16 cellular contexts compared by ENCODE assay signal in the genomic region with DNA sequence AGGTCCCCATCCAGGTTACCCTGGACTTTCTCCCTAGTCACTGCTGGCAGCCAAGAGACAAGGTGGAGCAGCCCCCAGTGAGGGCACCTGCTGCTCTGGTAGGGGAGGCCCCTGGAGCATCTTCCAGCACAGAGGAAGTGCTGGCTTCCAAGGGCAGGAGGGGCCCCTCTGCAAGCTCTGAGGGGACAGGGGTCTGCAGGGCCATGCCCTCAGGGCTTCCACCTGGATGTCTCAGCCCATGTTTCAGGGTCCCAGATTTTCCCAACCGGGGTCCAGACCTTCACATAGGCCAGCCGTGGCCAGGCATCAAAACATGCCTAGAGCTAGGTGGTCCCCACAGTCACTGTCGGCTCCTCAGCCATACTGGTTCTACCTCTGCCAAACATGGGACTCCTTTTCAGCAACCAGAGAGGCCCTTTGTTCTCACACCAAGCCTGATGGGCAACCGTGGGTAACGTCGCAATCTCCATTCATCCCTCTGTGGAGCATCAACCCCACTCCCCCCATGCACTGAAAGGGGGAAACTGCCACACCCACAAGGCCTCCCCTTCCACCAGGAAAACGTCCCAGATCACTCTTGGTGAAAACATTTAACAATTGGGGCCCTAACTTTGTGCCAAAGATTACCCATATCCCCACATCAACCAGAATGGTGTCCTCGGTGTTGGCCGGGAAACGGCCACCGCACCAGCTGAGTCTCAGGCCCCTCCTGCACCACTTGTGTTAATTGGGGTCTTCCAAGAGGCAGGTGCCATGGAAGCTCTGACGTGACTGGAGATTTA. TPM values are rescaled to one million over a fixed set of nuclear protein-coding genes. Genes with fewer than 3 reads are reported as not detected.
A peak's percentile ranks its signal among the peaks of the same experiment; 100 is the strongest.
DNase-seq lines count a peak whose midpoint lies in the region; ATAC-seq, FAIRE-seq and TF ChIP-seq lines count a peak whose summit lies in the region.
"Had no signal": no experiment of that assay in that cellular context is flagged by ENCODE, and none has a peak within 500 bp of the region (broad histone marks: within the 10 kb centered on the region; RNA-seq: fewer than 3 reads in every experiment).

No MANE protein-coding gene starts in this region.

- H3K4me1 Mint-ChIP-seq in activated T-helper 2 cell treated with anti-CD3 and anti-CD28 coated beads, Interferon-gamma antibody, Interleukin-2, Interleukin-4, amounts not matched to agents 10 μg/mL and 5 μg/mL and 100 μg/mL, durations not matched to agents 14 hours and 24 hours and 36 hours (ENCODE audit: low read depth): no peaks in the 10 kb centered on the region
- H3K4me1 Mint-ChIP-seq in naive B cell (peaks cover 3 to 4% (median 4%) of the 10 kb centered on the region in 3 donors), type B pancreatic cell (ENCODE audit: unreplicated experiment) (no peaks in the 10 kb centered on the region)

- H3K9me3 ChIP-seq in tibial nerve: no peaks in the 10 kb centered on the region

- intact Hi-C loops in cardiac septum (cut with DNase I) (loop anchor here (1.0 kb wide), 1 partner anchor 40 kb away; no protein-coding TSS in a partner anchor), Right ventricle myocardium superior (cut with DNase I) (no loop called here)
- intact Hi-C loops in activated T-helper 2 cell treated with anti-CD3 and anti-CD28 coated beads, Interferon-gamma antibody, Interleukin-2, Interleukin-4, amounts not matched to agents 10 μg/mL and 5 μg/mL and 100 μg/mL, durations not matched to agents 14 hours and 24 hours and 36 hours (cut with micrococcal nuclease): no loop called here

- no peaks in the 10 kb centered on the region for H3K36me3 Mint-ChIP-seq in activated T-helper 2 cell treated with anti-CD3 and anti-CD28 coated beads, Interferon-gamma antibody, Interleukin-2, Interleukin-4, amounts not matched to agents 10 μg/mL and 5 μg/mL and 100 μg/mL, durations not matched to agents 14 hours and 24 hours and 36 hours (ENCODE audit: low read depth)
- no peaks in the 10 kb centered on the region for H3K36me3 Mint-ChIP-seq in naive B cell
- H3K36me3 Mint-ChIP-seq in type B pancreatic cell: peaks cover 7% of the 10 kb centered on the region

- peaks cover 4% of the 10 kb centered on the region for H3K9me3 Mint-ChIP-seq in activated T-helper 2 cell treated with anti-CD3 and anti-CD28 coated beads, Interferon-gamma antibody, Interleukin-2, Interleukin-4, amounts not matched to agents 10 μg/mL and 5 μg/mL and 100 μg/mL, durations not matched to agents 14 hours and 24 hours and 36 hours
- H3K9me3 Mint-ChIP-seq in naive B cell: peaks cover 0 to 4% (median 0%) of the 10 kb centered on the region in 7 donors
- H3K9me3 Mint-ChIP-seq in type B pancreatic cell: no peaks in the 10 kb centered on the region

- H3K4me1 ChIP-seq in tibial nerve: peaks cover 0 to 52% (median 3%) of the 10 kb centered on the region in 4 donors

- H3K4me3 ChIP-seq in tibial nerve: no peak overlapping the region
- H3K4me3 ChIP-seq: hepatocyte had no signal

- peak overlapping the region in 1 of 4 donors; percentile 92 for H3K27ac ChIP-seq in tibial nerve
- H3K27ac ChIP-seq: GM23248, hepatocyte, KMS-11 had no signal

- H3K27me3 ChIP-seq in tibial nerve: peaks cover 0 to 4% of the 10 kb centered on the region in 2 donors

- WGBS in tibial nerve, 2 donors: 79 to 88% methylated on average over 12 of the region's 12 CpGs

- no peak overlapping the region for H3K27ac Mint-ChIP-seq in activated T-helper 2 cell treated with anti-CD3 and anti-CD28 coated beads, Interferon-gamma antibody, Interleukin-2, Interleukin-4, amounts not matched to agents 10 μg/mL and 5 μg/mL and 100 μg/mL, durations not matched to agents 14 hours and 24 hours and 36 hours
- H3K27ac Mint-ChIP-seq in naive B cell (peak overlapping the region in 1 of 6 donors; percentile 35), type B pancreatic cell (no peak overlapping the region)
- H3K27ac Mint-ChIP-seq: T-helper 1 cell treated with Interleukin-12 subunit alpha and Interleukin-12 subunit beta and Interleukin-4 antibody, amounts not matched to agents 30 μg/mL and 1 μg/mL, for 36 hours had no signal

- TF ChIP-seq EP300 in tibial nerve (IDR thresholded peaks at IDR 0.05): no peak

- peak; percentile 64 for DNase-seq in cardiac septum (ENCODE audit: low spot score)
- DNase-seq in Right ventricle myocardium superior: no peak
- peak; percentile 6 for DNase-seq in activated T-helper 2 cell treated with anti-CD3 and anti-CD28 coated beads, Interferon-gamma antibody, Interleukin-2, Interleukin-4, amounts not matched to agents 10 μg/mL and 5 μg/mL and 100 μg/mL, durations not matched to agents 14 hours and 24 hours and 36 hours (ENCODE audit: low spot score)
- no peak for DNase-seq in naive B cell
- DNase-seq in type B pancreatic cell (ENCODE audit: extremely low spot score, unreplicated experiment): no peak
- DNase-seq in RCC 7860 (ENCODE audit: low spot score): no peak
- no peak for DNase-seq in NCI-H1930 (lab: John Stamatoyannopoulos, UW)
- DNase-seq in tibial nerve (ENCODE audit: low spot score in 2 of 2): no peak
- DNase-seq: activated CD4-positive, alpha-beta T cell treated with anti-CD3 and anti-CD28 coated beads, Interleukin-2, amount 50 U/mL, for 1 hour; EL; GM23248; NCI-H1694 treated with DMSO at 0.1 percent for 48 hours; NCI-H526 treated with DMSO at 0.1 percent for 48 hours had no signal

- H3K4me3 Mint-ChIP-seq in activated T-helper 2 cell treated with anti-CD3 and anti-CD28 coated beads, Interferon-gamma antibody, Interleukin-2, Interleukin-4, amounts not matched to agents 10 μg/mL and 5 μg/mL and 100 μg/mL, durations not matched to agents 14 hours and 24 hours and 36 hours (ENCODE audit: low read depth): peak overlapping the region; percentile 6
- peak overlapping the region in 6 of 8 donors; percentile 16 to 65 (median 38) for H3K4me3 Mint-ChIP-seq in naive B cell
- peak overlapping the region; percentile 46 for H3K4me3 Mint-ChIP-seq in type B pancreatic cell

- ATAC-seq in Right ventricle myocardium superior (ENCODE audit: poor library complexity) (no peak), naive B cell (ENCODE audit: low read depth in 2 of 2) (no peak)

- no peaks in the 10 kb centered on the region for H3K36me3 ChIP-seq in tibial nerve

- TF ChIP-seq POLR2A in tibial nerve (IDR thresholded peaks at IDR 0.05): no peak

- FAIRE-seq in RCC 7860 (lab: Jason Lieb, UNC): no peak

- no peak for TF ChIP-seq CTCF in type B pancreatic cell (conservative IDR thresholded peaks at IDR 0.05)
- TF ChIP-seq CTCF in tibial nerve (IDR thresholded peaks at IDR 0.05): no peak

- H3K27me3 Mint-ChIP-seq in activated T-helper 2 cell treated with anti-CD3 and anti-CD28 coated beads, Interferon-gamma antibody, Interleukin-2, Interleukin-4, amounts not matched to agents 10 μg/mL and 5 μg/mL and 100 μg/mL, durations not matched to agents 14 hours and 24 hours and 36 hours (ENCODE audit: low read depth): peaks cover 19% of the 10 kb centered on the region
- H3K27me3 Mint-ChIP-seq in naive B cell: peaks cover 19 to 36% (median 36%) of the 10 kb centered on the region in 3 donors
- peaks cover 25% of the 10 kb centered on the region for H3K27me3 Mint-ChIP-seq in type B pancreatic cell

RNA-seq across cellular contexts. Expression of gene COL6A2, which starts 1.9 kb away (rescaled TPM):
- total RNA-seq in cardiac septum (157 TPM), Right ventricle myocardium superior (191 TPM), type B pancreatic cell (ENCODE audit: low replicate concordance) (23.8 and 114 TPM in 2 replicates), tibial nerve (1,000 to 10,000 TPM in 1 of 4 donors, 100 to 1,000 TPM in 3; 470 to 1,210 (median 744) TPM)
- 2.2 TPM in 2 replicates for total RNA-seq in activated T-helper 2 cell treated with anti-CD3 and anti-CD28 coated beads, Interferon-gamma antibody, Interleukin-2, Interleukin-4, amounts not matched to agents 10 μg/mL and 5 μg/mL and 100 μg/mL, durations not matched to agents 14 hours and 24 hours and 36 hours
- polyA plus RNA-seq in naive B cell (ENCODE audit: low read depth in 6 of 6): under 1 TPM in 4 of 6 donors, not detected in 2; 0.16 to 0.56 (median 0.17) TPM

RNA-seq across cellular contexts. Expression of gene FTCD, which starts 59.4 kb away (rescaled TPM):
- 0.83 TPM for total RNA-seq in cardiac septum
- 1.9 TPM for total RNA-seq in Right ventricle myocardium superior
- total RNA-seq in activated T-helper 2 cell treated with anti-CD3 and anti-CD28 coated beads, Interferon-gamma antibody, Interleukin-2, Interleukin-4, amounts not matched to agents 10 μg/mL and 5 μg/mL and 100 μg/mL, durations not matched to agents 14 hours and 24 hours and 36 hours: 0.14 and 0.23 TPM in 2 replicates
- polyA plus RNA-seq in naive B cell (ENCODE audit: low read depth in 6 of 6): not detected
- total RNA-seq in type B pancreatic cell (ENCODE audit: low replicate concordance): 26.9 and 45.0 TPM in 2 replicates
- 10 to 100 TPM in 1 of 4 donors, 1 to 10 TPM in 3; 2.2 to 21.2 (median 2.5) TPM for total RNA-seq in tibial nerve
- total RNA-seq: GM23248 had no signal
- polyA plus RNA-seq: GM23248 had no signal

Comparison
In these comparisons a context has a peak if more than half of its experiments do, and no peak if none do; other contexts are left out.
1. DNase-seq: peak in cardiac septum (single experiment) and activated T-helper 2 cell treated with anti-CD3 and anti-CD28 coated beads, Interferon-gamma antibody, Interleukin-2, Interleukin-4, amounts not matched to agents 10 μg/mL and 5 μg/mL and 100 μg/mL, durations not matched to agents 14 hours and 24 hours and 36 hours (single experiment); none in Right ventricle myocardium superior (single experiment), naive B cell (single experiment), type B pancreatic cell (single experiment), RCC 7860 (single experiment), NCI-H1930 (0 of 2) and tibial nerve (0 of 2).
2. Peak in every context shown above with its lines, with median percentiles within 50 percentile points of each other: H3K4me3 Mint-ChIP-seq.